Comparison of ENCODE assay signal across 1 cellular context in genomic region chr2:233862261-233862768, GRCh38.
TF ChIP-seq lines count a peak whose summit lies in the region.

No MANE protein-coding gene starts in this region.

TF ChIP-seq in GM23338, 12 proteins besides CTCF, POLR2A, EP300 and RAD21:
- TF ChIP-seq ZNF462 (CRISPR knock-in tag; IDR thresholded peaks at IDR 0.05), result peak; percentile 43; the same call in 1 of the 2 replicates
- TF ChIP-seq NANOG (IDR thresholded peaks at IDR 0.05; ENCODE audit: borderline replicate concordance), result no peak
- TF ChIP-seq ZNF114 (CRISPR knock-in tag; IDR thresholded peaks at IDR 0.05), result no peak
- TF ChIP-seq JUNB (IDR thresholded peaks at IDR 0.05; ENCODE audit: unreplicated experiment), result no peak
- TF ChIP-seq REST (IDR thresholded peaks at IDR 0.05; ENCODE audit: unreplicated experiment), result no peak
- TF ChIP-seq CREB1 (CRISPR knock-in tag; IDR thresholded peaks at IDR 0.05; ENCODE audit: low read depth), result no peak
- no peak for TF ChIP-seq ZNF331 (CRISPR knock-in tag; IDR thresholded peaks at IDR 0.05; ENCODE audit: low read depth)
TF ChIP-seq in GM23338: peak in this region for 1.
